Comparison of ENCODE assay signal across 8 cellular contexts in genomic region chr6:137641474-137642077, GRCh38.
A peak's percentile ranks its signal among the peaks of the same experiment; 100 is the strongest.
DNase-seq lines count a peak whose midpoint lies in the region; ATAC-seq and TF ChIP-seq lines count a peak whose summit lies in the region.

No MANE protein-coding gene starts in this region.

- no peak overlapping the region for H3K27ac ChIP-seq in ovary

- peaks cover 2% of the 10 kb centered on the region for H3K4me1 ChIP-seq in ovary (ENCODE audit: insufficient read depth)

- TF ChIP-seq EP300 in ovary (IDR thresholded peaks at IDR 0.05) = no peak

- POLR2A ChIA-PET in BJ (lab: Charles Lee) = no interaction called here

- H3K4me1 Mint-ChIP-seq in activated T-helper 17 cell treated with anti-CD3 and anti-CD28 coated beads, Interleukin-2, amount 50 U/mL, for 72 hours = peaks cover 6% of the 10 kb centered on the region
- H3K4me1 Mint-ChIP-seq in type B pancreatic cell (ENCODE audit: unreplicated experiment) = peaks cover 5% of the 10 kb centered on the region

- H3K9me3 ChIP-seq in ovary = no peaks in the 10 kb centered on the region

- no peak overlapping the region for H3K4me3 Mint-ChIP-seq in activated T-helper 17 cell treated with anti-CD3 and anti-CD28 coated beads, Interleukin-2, amount 50 U/mL, for 72 hours
- no peak overlapping the region for H3K4me3 Mint-ChIP-seq in type B pancreatic cell

- H3K36me3 ChIP-seq in BJ (ENCODE audit: control insufficient read depth, insufficient read depth, low read length) (no peaks in the 10 kb centered on the region), ovary (no peaks in the 10 kb centered on the region)

- no peaks in the 10 kb centered on the region for H3K9me3 Mint-ChIP-seq in activated T-helper 17 cell treated with anti-CD3 and anti-CD28 coated beads, Interleukin-2, amount 50 U/mL, for 72 hours
- H3K9me3 Mint-ChIP-seq in type B pancreatic cell = no peaks in the 10 kb centered on the region

- no peaks in the 10 kb centered on the region for H3K27me3 Mint-ChIP-seq in activated T-helper 17 cell treated with anti-CD3 and anti-CD28 coated beads, Interleukin-2, amount 50 U/mL, for 72 hours
- H3K27me3 Mint-ChIP-seq in type B pancreatic cell = no peaks in the 10 kb centered on the region

- no peaks in the 10 kb centered on the region for H3K27me3 ChIP-seq in BJ (ENCODE audit: control insufficient read depth, insufficient read depth, low read length)
- no peaks in the 10 kb centered on the region for H3K27me3 ChIP-seq in ovary

- H3K4me3 ChIP-seq in BJ (ENCODE audit: low read depth, low read length) (no peak overlapping the region), ovary (no peak overlapping the region)

- ATAC-seq in GM19467 (IDR thresholded peaks at IDR 0.05; ENCODE audit: unreplicated experiment) = peak; percentile 52
- peak; percentile 73 for ATAC-seq in activated T-helper 17 cell treated with anti-CD3 and anti-CD28 coated beads, Interleukin-2, amount 50 U/mL, for 72 hours (replicated peaks)

- no peak for DNase-seq in BJ (ENCODE audit: low read depth)
- peak; percentile 40 for DNase-seq in KG1 (lab: John Stamatoyannopoulos, UW)
- DNase-seq in RPMI7951 (ENCODE audit: low read depth) = peak; percentile 71
- peak; percentile 64 for DNase-seq in foreskin melanocyte
- DNase-seq in ovary = peak; percentile 64 to 77 (median 73)
- no peak for DNase-seq in type B pancreatic cell (ENCODE audit: extremely low spot score, unreplicated experiment)

- H3K36me3 Mint-ChIP-seq in activated T-helper 17 cell treated with anti-CD3 and anti-CD28 coated beads, Interleukin-2, amount 50 U/mL, for 72 hours (ENCODE audit: low read depth) = no peaks in the 10 kb centered on the region
- H3K36me3 Mint-ChIP-seq in type B pancreatic cell = no peaks in the 10 kb centered on the region

- intact Hi-C loops in ovary (cut with DNase I) = loop anchor here in 2 of 4 donors (5.0 to 10.0 kb wide), 3 partner anchors 347 to 554 kb away; no protein-coding TSS in a partner anchor

- CTCF ChIA-PET in BJ (lab: Yijun Ruan, JAX) = interaction anchor here (0.6 to 1.3 kb wide), 11 partner anchors 9 to 547 kb away, joined by 3 to 9 read pairs (median 4); no protein-coding TSS in a partner anchor

- H3K27ac Mint-ChIP-seq in activated T-helper 17 cell treated with anti-CD3 and anti-CD28 coated beads, Interleukin-2, amount 50 U/mL, for 72 hours = no peak overlapping the region
- H3K27ac Mint-ChIP-seq in type B pancreatic cell = no peak overlapping the region

- 7 to 12% (median 7%) methylated on average over 6 of the region's 6 CpGs for WGBS in ovary, 3 donors

- TF ChIP-seq POLR2A in ovary (IDR thresholded peaks at IDR 0.05) = no peak

- TF ChIP-seq CTCF in BJ (IDR thresholded peaks at IDR 0.05; ENCODE audit: insufficient read depth, low read depth, low read length) (peak; percentile 69), ovary (IDR thresholded peaks at IDR 0.05) (peak; percentile 19 to 63 (median 51)), type B pancreatic cell (conservative IDR thresholded peaks at IDR 0.05) (peak; percentile 86)

Comparison
In these comparisons a context has a peak if more than half of its experiments do, and no peak if none do; other contexts are left out.
1. DNase-seq: peak in KG1 (single experiment), RPMI7951 (single experiment), foreskin melanocyte (single experiment) and ovary (5 of 5); none in BJ (single experiment) and type B pancreatic cell (single experiment).
2. Peak in every context shown above with its lines, with median percentiles within 50 percentile points of each other: CTCF ChIP-seq.